In the genomic region with DNA sequence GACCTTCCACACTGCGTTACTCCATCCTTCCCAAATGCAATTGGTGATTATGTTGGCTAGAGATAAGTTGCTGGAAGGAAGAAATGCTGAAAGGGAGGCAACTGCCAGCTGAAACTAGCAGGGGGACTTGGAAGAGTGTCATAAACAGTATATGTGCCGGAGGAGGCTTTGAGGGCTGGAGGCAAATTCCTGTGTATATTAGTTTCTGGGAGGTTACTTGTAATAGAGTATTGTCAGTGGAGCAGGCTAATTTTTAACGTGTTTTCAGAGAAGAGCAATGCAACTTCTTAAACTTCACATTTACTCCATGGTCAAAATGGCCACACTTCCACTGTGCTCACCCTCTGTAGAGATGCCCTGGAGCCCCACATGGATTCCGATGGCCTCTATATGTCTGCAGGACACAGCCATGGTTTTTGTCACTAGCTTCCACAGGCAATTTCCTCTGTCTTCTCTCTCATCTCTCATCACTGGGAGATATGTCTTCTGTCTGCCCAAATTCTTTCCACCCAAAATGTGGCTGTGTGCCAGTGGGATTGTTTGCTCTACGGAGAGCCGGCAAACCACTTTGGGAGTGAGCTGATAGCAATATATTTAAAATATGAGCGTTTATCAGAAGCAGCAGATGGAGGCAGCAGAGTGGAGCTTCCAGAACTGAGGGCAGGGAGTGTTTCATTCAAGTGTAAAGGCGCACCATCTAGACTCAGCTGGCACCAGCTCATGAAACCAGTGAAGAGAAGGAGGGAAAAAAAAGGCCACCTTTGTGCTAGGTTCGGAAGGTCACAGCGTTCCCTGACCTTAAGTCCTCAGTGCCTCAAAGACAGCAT, we compare ENCODE assay signal across 13 cellular contexts. TPM values are rescaled to one million over a fixed set of nuclear protein-coding genes. Genes with fewer than 3 reads are reported as not detected.
DNase-seq lines count a peak whose midpoint lies in the region; ATAC-seq and TF ChIP-seq lines count a peak whose summit lies in the region.
"Had no signal": no experiment of that assay in that cellular context is flagged by ENCODE, and none has a peak within 500 bp of the region (broad histone marks: within the 10 kb centered on the region; RNA-seq: fewer than 3 reads in every experiment).

No MANE protein-coding gene starts in this region.

- H3K4me3 ChIP-seq in osteoblast (ENCODE audit: insufficient read depth, low read length) (no peak overlapping the region), esophagus muscularis mucosa (no peak overlapping the region)
- H3K4me3 ChIP-seq: neural progenitor cell, Peyer's patch, tibial nerve had no signal

- TF ChIP-seq POLR2A in esophagus muscularis mucosa (IDR thresholded peaks at IDR 0.05; ENCODE audit: low read depth): no peak

- H3K27ac ChIP-seq in osteoblast (ENCODE audit: low read depth, low read length) (no peak overlapping the region), esophagus muscularis mucosa (replicated peaks in 1 of 4) (no peak overlapping the region)
- H3K27ac ChIP-seq: neural progenitor cell, Peyer's patch, tibial nerve had no signal

- TF ChIP-seq EP300 in esophagus muscularis mucosa (IDR thresholded peaks at IDR 0.05): no peak

- no peak overlapping the region for H3K4me2 ChIP-seq in osteoblast (ENCODE audit: insufficient read depth, low read length)
- H3K4me2 ChIP-seq: neural progenitor cell had no signal

- H4K20me1 ChIP-seq in osteoblast (ENCODE audit: insufficient read depth, low read length): no peaks in the 10 kb centered on the region

- H3K79me2 ChIP-seq in osteoblast (ENCODE audit: insufficient read depth, low read length): no peaks in the 10 kb centered on the region

- peak overlapping the region; percentile 11 for H2AFZ ChIP-seq in osteoblast (ENCODE audit: low read length)
- H2AFZ ChIP-seq: neural progenitor cell had no signal

- H3K27me3 ChIP-seq in osteoblast (ENCODE audit: insufficient read depth, low read length) (no peaks in the 10 kb centered on the region), esophagus muscularis mucosa (no peaks in the 10 kb centered on the region)
- H3K27me3 ChIP-seq: neural progenitor cell, Peyer's patch, tibial nerve had no signal

- DNase-seq in DMS79 (lab: John Stamatoyannopoulos, UW): peak; percentile 16
- peak; percentile 52 for DNase-seq in NCI-H446 treated with DMSO at 0.1 percent for 48 hours (lab: John Stamatoyannopoulos, UW)
- peak; percentile 56 for DNase-seq in fibroblast of peridontal ligament (ENCODE audit: extremely low read depth)
- peak; percentile 51 for DNase-seq in osteoblast (ENCODE audit: insufficient read length, low spot score, missing footprints)
- no peak for DNase-seq in esophagus muscularis mucosa (ENCODE audit: extremely low spot score)
- no peak for DNase-seq in hepatic stellate cell (ENCODE audit: low spot score)
- DNase-seq in 8988T: no peak
- DNase-seq: activated naive CD4-positive, alpha-beta T cell treated with anti-CD3 and anti-CD28 coated beads, Interleukin-2, amount 50 U/mL, for 16 hours; effector CD4-positive, alpha-beta T cell; Peyer's patch had no signal

- intact Hi-C loops in esophagus muscularis mucosa (cut with DNase I): no loop called here

- TF ChIP-seq CTCF in osteoblast (IDR thresholded peaks at IDR 0.05; ENCODE audit: extremely low read depth, low read depth, low read length): no peak
- no peak for TF ChIP-seq CTCF in esophagus muscularis mucosa (IDR thresholded peaks at IDR 0.05)

- H3K9me3 ChIP-seq in osteoblast (ENCODE audit: low read depth, low read length): no peaks in the 10 kb centered on the region
- no peaks in the 10 kb centered on the region for H3K9me3 ChIP-seq in esophagus muscularis mucosa
- H3K9me3 ChIP-seq: Peyer's patch, tibial nerve had no signal

- WGBS in esophagus muscularis mucosa: 55% methylated on average over 10 of the region's 10 CpGs

- no peak for ATAC-seq in HG02642 (IDR thresholded peaks at IDR 0.05; ENCODE audit: poor library complexity, unreplicated experiment)

- no peaks in the 10 kb centered on the region for H3K36me3 ChIP-seq in osteoblast (ENCODE audit: insufficient read depth, low read length)
- H3K36me3 ChIP-seq in esophagus muscularis mucosa: no peaks in the 10 kb centered on the region
- H3K36me3 ChIP-seq: neural progenitor cell, Peyer's patch, tibial nerve had no signal

- H3K4me1 ChIP-seq in osteoblast (ENCODE audit: insufficient read depth, low read length): peaks cover 9% of the 10 kb centered on the region
- H3K4me1 ChIP-seq in esophagus muscularis mucosa: peaks cover 0 to 10% (median 8%) of the 10 kb centered on the region in 4 donors

RNA-seq across cellular contexts. Expression of a gene that starts 13.4 kb away (rescaled TPM):
- total RNA-seq in osteoblast (72.7 and 76.0 TPM in 2 replicates), esophagus muscularis mucosa (10 to 100 TPM; 31.6 to 57.7 (median 49.7) TPM)

Comparison
In these comparisons a context has a peak if more than half of its experiments do, and no peak if none do; other contexts are left out.
1. DNase-seq: peak in DMS79 (single experiment), NCI-H446 treated with DMSO at 0.1 percent for 48 hours (single experiment), fibroblast of peridontal ligament (single experiment) and osteoblast (single experiment); none in esophagus muscularis mucosa (single experiment), hepatic stellate cell (single experiment) and 8988T (single experiment).